Comparison of ENCODE assay signal across 23 cellular contexts in genomic region chr2:215262303-215262702, GRCh38.
"Had no signal": no experiment of that assay in that cellular context is flagged by ENCODE, and none has a peak within 500 bp of the region (broad histone marks: within the 10 kb centered on the region; RNA-seq: fewer than 3 reads in every experiment).

No MANE protein-coding gene starts in this region.

- H3K4me1 ChIP-seq: esophagus muscularis mucosa, foreskin keratinocyte, gastroesophageal sphincter, heart right ventricle, left lung, lower lobe of right lung had no signal

- H3K9me3 ChIP-seq: esophagus muscularis mucosa, gastroesophageal sphincter, heart right ventricle, left lung, lower lobe of right lung, mucosa of descending colon had no signal

- H3K36me3 ChIP-seq: esophagus muscularis mucosa, gastroesophageal sphincter, heart right ventricle, left lung, lower lobe of right lung had no signal

- ATAC-seq: foreskin keratinocyte, gastroesophageal sphincter, heart right ventricle, left cardiac atrium, left lung, left ventricle myocardium superior, lower lobe of right lung, mucosa of descending colon had no signal

- H3K4me3 ChIP-seq: coronary artery, dorsolateral prefrontal cortex, esophagus muscularis mucosa, gastroesophageal sphincter, heart right ventricle, left lung, lower lobe of right lung, mucosa of descending colon had no signal

- H3K27ac ChIP-seq: coronary artery, dorsolateral prefrontal cortex, esophagus muscularis mucosa, foreskin keratinocyte, gastroesophageal sphincter, heart right ventricle, left lung, lower lobe of right lung had no signal

- DNase-seq: dermis blood vessel endothelial cell; dorsolateral prefrontal cortex; effector CD4-positive, alpha-beta T cell; effector memory CD4-positive, alpha-beta T cell; foreskin keratinocyte; head of caudate nucleus; heart right ventricle; hippocampal formation; left cardiac atrium; left lung; left ventricle myocardium superior; lower lobe of right lung; mesenchymal stem cell; mucosa of descending colon; naive B cell had no signal

- H3K27me3 ChIP-seq: dorsolateral prefrontal cortex, esophagus muscularis mucosa, foreskin keratinocyte, gastroesophageal sphincter, heart right ventricle, left lung had no signal

- FAIRE-seq: colon, endothelial cell of umbilical vein, frontal cortex, islet of Langerhans, keratinocyte had no signal
